8 cellular contexts compared by ENCODE assay signal in the genomic region with DNA sequence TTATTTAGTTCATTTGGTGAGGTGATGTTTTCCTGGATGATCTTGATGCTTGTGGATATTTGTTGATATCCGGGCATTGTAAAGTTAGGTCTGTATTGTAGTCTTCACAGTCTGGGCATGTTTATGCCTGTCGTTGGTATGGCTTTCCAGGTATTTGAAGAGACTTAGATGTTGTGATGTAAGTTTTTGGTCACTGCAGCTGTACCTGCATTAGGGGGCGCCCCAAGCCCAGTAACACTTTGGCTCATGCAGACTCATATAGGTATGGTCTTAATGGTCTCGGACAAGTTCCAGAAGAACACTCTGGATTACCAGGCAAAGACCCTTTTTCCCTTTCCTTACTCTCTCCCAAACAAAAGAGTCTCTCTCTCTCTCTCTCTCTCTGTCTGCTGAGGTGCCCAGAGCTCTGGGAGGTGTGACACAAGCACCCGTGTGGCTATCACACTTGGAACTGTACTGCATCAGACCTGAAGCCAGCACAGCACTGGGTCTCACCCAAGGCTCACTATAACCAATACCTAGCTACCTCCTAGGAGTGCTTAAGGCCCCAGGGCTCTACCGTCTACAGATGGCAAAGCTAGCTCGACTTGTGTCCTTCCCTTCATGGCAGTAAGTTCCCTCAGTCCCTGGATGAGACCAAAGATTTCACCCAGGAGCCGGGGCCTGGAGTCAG.
A peak's percentile ranks its signal among the peaks of the same experiment; 100 is the strongest.
DNase-seq lines count a peak whose midpoint lies in the region; ATAC-seq and TF ChIP-seq lines count a peak whose summit lies in the region.

No MANE protein-coding gene starts in this region.

- H3F3A ChIP-seq in DOHH2 (ENCODE audit: control insufficient read depth, insufficient read depth) (no peaks in the 10 kb centered on the region), SU-DHL-6 (ENCODE audit: insufficient read depth) (no peaks in the 10 kb centered on the region)

- H3K4me1 ChIP-seq in DOHH2 (ENCODE audit: control insufficient read depth, low read length) = no peaks in the 10 kb centered on the region
- H3K4me1 ChIP-seq in esophagus muscularis mucosa = no peaks in the 10 kb centered on the region

- H3K27ac ChIP-seq in DOHH2 (ENCODE audit: low read depth, low read length) (no peak overlapping the region), SU-DHL-6 (ENCODE audit: low read depth, low read length) (no peak overlapping the region), esophagus muscularis mucosa (replicated peaks in 1 of 4) (no peak overlapping the region)

- POLR2A ChIA-PET in HEK293T (lab: Yijun Ruan, JAX) = no interaction called here

- TF ChIP-seq EP300 in esophagus muscularis mucosa (IDR thresholded peaks at IDR 0.05) = no peak

- ATAC-seq in GM18870 (IDR thresholded peaks at IDR 0.05; ENCODE audit: unreplicated experiment) = no peak

- TF ChIP-seq CTCF in DOHH2 (IDR thresholded peaks at IDR 0.05; ENCODE audit: low read depth, low read length, poor library complexity, severe bottlenecking) (peak; percentile 60), SU-DHL-6 (IDR thresholded peaks at IDR 0.05; ENCODE audit: insufficient read depth, low read length, poor library complexity, severe bottlenecking) (peak; percentile 20), esophagus muscularis mucosa (IDR thresholded peaks at IDR 0.05) (no peak)

- H3K4me2 ChIP-seq in DOHH2 (ENCODE audit: low read length) = no peak overlapping the region
- H3K4me2 ChIP-seq in SU-DHL-6 (ENCODE audit: low read depth, low read length, poor library complexity, severe bottlenecking) = no peak overlapping the region

- no peak overlapping the region for H2AFZ ChIP-seq in SU-DHL-6 (ENCODE audit: low read depth, low read length, severe bottlenecking)

- no peak overlapping the region for H3K4me3 ChIP-seq in DOHH2 (ENCODE audit: low read length)
- no peak overlapping the region for H3K4me3 ChIP-seq in SU-DHL-6 (ENCODE audit: insufficient read depth, low read length, poor library complexity, severe bottlenecking)
- H3K4me3 ChIP-seq in esophagus muscularis mucosa = no peak overlapping the region

- no peaks in the 10 kb centered on the region for H3K9me3 ChIP-seq in DOHH2 (ENCODE audit: control insufficient read depth, insufficient read depth, low read length)
- no peaks in the 10 kb centered on the region for H3K9me3 ChIP-seq in SU-DHL-6 (ENCODE audit: insufficient read depth, low read length)
- no peaks in the 10 kb centered on the region for H3K9me3 ChIP-seq in esophagus muscularis mucosa

- no peak overlapping the region for H3K9ac ChIP-seq in SU-DHL-6 (ENCODE audit: low read length)

- H4K20me1 ChIP-seq in DOHH2 (ENCODE audit: control insufficient read depth, insufficient read depth, low read depth, low read length) (no peaks in the 10 kb centered on the region), SU-DHL-6 (ENCODE audit: low read depth, low read length) (no peaks in the 10 kb centered on the region)

- intact Hi-C loops in esophagus muscularis mucosa (cut with DNase I) = no loop called here

- CTCF ChIA-PET in HEK293T (lab: Yijun Ruan, JAX) = interaction anchor here (1.8 kb wide), 1 partner anchor 303 kb away, joined by 5 read pairs; no protein-coding TSS in a partner anchor

- no peaks in the 10 kb centered on the region for H3K36me3 ChIP-seq in DOHH2 (ENCODE audit: control insufficient read depth, low read length)
- H3K36me3 ChIP-seq in SU-DHL-6 (ENCODE audit: low read length) = no peaks in the 10 kb centered on the region
- no peaks in the 10 kb centered on the region for H3K36me3 ChIP-seq in esophagus muscularis mucosa

- no peaks in the 10 kb centered on the region for H3K9me2 ChIP-seq in DOHH2 (replicated peaks; ENCODE audit: control insufficient read depth, low read length)
- no peaks in the 10 kb centered on the region for H3K9me2 ChIP-seq in SU-DHL-6 (replicated peaks; ENCODE audit: insufficient read depth, low read length)

- DNase-seq in HEK293T (ENCODE audit: extremely low spot score) = peak; percentile 22
- DNase-seq in left kidney (ENCODE audit: low read depth, low spot score) = peak; percentile 64
- no peak for DNase-seq in activated CD4-positive, CD25-positive, alpha-beta regulatory T cell treated with anti-CD3 and anti-CD28 coated beads, Interleukin-2, amount 50 U/mL, for 72 hours
- DNase-seq in esophagus muscularis mucosa (ENCODE audit: extremely low spot score) = no peak
- no peak for DNase-seq in stimulated activated naive CD4-positive, alpha-beta T cell treated with Interleukin-2 at 50 U/mL for 16 hours (lab: John Stamatoyannopoulos, UW)

- H3K79me2 ChIP-seq in DOHH2 (ENCODE audit: control insufficient read depth, low read length) (no peaks in the 10 kb centered on the region), SU-DHL-6 (ENCODE audit: insufficient read depth, low read length) (no peaks in the 10 kb centered on the region)

- H3K27me3 ChIP-seq in DOHH2 (ENCODE audit: control insufficient read depth, low read length) (no peaks in the 10 kb centered on the region), SU-DHL-6 (ENCODE audit: low read length) (no peaks in the 10 kb centered on the region), esophagus muscularis mucosa (no peaks in the 10 kb centered on the region)

- TF ChIP-seq POLR2A in esophagus muscularis mucosa (IDR thresholded peaks at IDR 0.05; ENCODE audit: low read depth) = no peak

- 70% methylated on average over 8 of the region's 8 CpGs for WGBS in esophagus muscularis mucosa

TF ChIP-seq in HEK293T, 16 proteins besides CTCF, POLR2A, EP300 and RAD21:
- TF ChIP-seq FOXM1 (IDR thresholded peaks at IDR 0.05; ENCODE audit: borderline replicate concordance) = no peak
- no peak for TF ChIP-seq FOXK2 (IDR thresholded peaks at IDR 0.05)
- TF ChIP-seq, protein P1, sequence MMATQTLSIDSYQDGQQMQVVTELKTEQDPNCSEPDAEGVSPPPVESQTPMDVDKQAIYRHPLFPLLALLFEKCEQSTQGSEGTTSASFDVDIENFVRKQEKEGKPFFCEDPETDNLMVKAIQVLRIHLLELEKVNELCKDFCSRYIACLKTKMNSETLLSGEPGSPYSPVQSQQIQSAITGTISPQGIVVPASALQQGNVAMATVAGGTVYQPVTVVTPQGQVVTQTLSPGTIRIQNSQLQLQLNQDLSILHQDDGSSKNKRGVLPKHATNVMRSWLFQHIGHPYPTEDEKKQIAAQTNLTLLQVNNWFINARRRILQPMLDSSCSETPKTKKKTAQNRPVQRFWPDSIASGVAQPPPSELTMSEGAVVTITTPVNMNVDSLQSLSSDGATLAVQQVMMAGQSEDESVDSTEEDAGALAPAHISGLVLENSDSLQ (IDR thresholded peaks at IDR 0.05) = no peak
- no peak for TF ChIP-seq ZNF384 (IDR thresholded peaks at IDR 0.05)
- TF ChIP-seq FOXA1 (IDR thresholded peaks at IDR 0.05) = no peak
- TF ChIP-seq NFRKB (IDR thresholded peaks at IDR 0.05) = no peak
- no peak for TF ChIP-seq LEF1 (IDR thresholded peaks at IDR 0.05; ENCODE audit: borderline replicate concordance)
- no peak for TF ChIP-seq SUZ12 (IDR thresholded peaks at IDR 0.05)
- no peak for TF ChIP-seq ARNT (IDR thresholded peaks at IDR 0.05)
- TF ChIP-seq TARDBP (IDR thresholded peaks at IDR 0.05) = no peak
- no peak for TF ChIP-seq CTBP1 (IDR thresholded peaks at IDR 0.05; ENCODE audit: borderline replicate concordance)
- no peak for TF ChIP-seq SP1 (IDR thresholded peaks at IDR 0.05)
- no peak for TF ChIP-seq L3MBTL2 (conservative IDR thresholded peaks at IDR 0.05)

Comparison
In these comparisons a context has a peak if more than half of its experiments do, and no peak if none do; other contexts are left out.
1. CTCF ChIP-seq: peak in DOHH2 (single experiment) and SU-DHL-6 (single experiment); none in esophagus muscularis mucosa (0 of 3).
2. DNase-seq: peak in HEK293T (single experiment) and left kidney (single experiment); none in activated CD4-positive, CD25-positive, alpha-beta regulatory T cell treated with anti-CD3 and anti-CD28 coated beads, Interleukin-2, amount 50 U/mL, for 72 hours (single experiment), esophagus muscularis mucosa (single experiment) and stimulated activated naive CD4-positive, alpha-beta T cell treated with Interleukin-2 at 50 U/mL for 16 hours (single experiment).